Comparison of ENCODE assay signal across 9 cellular contexts in the genomic region with DNA sequence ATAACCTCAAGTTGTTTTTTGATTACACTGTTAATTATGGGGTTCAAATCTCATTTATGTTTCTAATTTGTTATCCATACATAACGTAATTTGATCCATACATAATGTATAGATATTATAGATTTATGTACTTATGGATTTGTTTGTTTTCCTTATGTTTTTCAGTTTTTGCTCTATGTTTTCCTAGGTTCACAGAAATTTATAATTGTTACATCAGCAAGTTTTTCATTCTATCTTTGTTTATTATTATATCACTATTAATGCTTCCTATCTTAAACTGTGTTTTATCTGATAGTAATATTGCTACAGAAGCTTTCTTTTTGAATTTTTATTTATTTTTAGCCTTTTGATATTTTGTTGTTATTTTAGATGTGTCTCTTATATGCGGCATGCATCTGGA.
"Had no signal": no experiment of that assay in that cellular context is flagged by ENCODE, and none has a peak within 500 bp of the region (broad histone marks: within the 10 kb centered on the region; RNA-seq: fewer than 3 reads in every experiment).

No MANE protein-coding gene starts in this region.

- FAIRE-seq: HTR-8/SVneo had no signal

- H3K9me3 ChIP-seq: HAP-1 had no signal

- H3K9ac ChIP-seq: GM23248 had no signal

- ATAC-seq: HCT116 had no signal

- H3K4me1 ChIP-seq: HAP-1 had no signal

- H3K36me3 ChIP-seq: HAP-1 had no signal

- H3K27ac ChIP-seq: GM23248 had no signal

- DNase-seq: GM23248, GOT3, H7, HFFc6, IMR-90, KBM-7 had no signal

- H3K4me3 ChIP-seq: GM23248, HAP-1 had no signal

- H2AFZ ChIP-seq: GM23248 had no signal
